In the genomic region with DNA sequence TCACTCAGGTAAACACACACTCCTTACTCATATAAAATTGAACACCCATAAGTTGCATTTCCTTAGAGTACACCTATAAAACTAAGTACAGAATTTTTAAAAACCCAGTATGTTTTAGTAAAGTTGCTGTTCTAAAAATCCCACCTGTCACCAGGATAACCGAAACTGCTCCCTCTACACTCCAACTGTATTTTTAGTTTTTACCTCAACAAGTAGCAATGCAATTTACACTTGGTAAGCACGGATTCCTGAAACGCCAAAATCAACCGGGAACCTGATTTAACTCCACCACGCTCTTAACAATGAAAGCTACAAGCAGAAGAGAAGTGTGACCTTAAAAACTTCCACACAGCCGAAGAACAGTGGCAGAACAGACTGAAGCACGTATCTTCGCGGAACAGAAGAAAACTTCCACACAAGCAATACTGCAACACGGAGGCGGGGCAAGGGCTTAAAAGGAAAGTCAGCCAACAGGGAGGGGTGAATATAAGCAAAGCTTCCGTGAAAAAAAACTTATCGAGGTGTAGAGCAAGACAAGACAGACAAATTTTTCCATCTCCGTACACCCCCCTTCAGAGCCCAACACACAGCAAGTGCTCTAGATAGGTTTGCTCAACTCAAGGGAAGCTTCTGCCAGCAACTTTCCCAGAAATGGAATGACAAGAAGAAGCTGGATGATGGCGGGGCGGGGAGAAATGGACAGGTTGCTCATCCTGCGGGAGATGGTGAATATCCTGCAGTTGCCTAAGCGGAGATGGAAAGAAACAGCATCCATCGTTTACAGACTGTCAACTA, we compare ENCODE assay signal across 8 cellular contexts. TPM values are rescaled to one million over a fixed set of nuclear protein-coding genes. Genes with fewer than 3 reads are reported as not detected.
DNase-seq lines count a peak whose midpoint lies in the region; ATAC-seq and TF ChIP-seq lines count a peak whose summit lies in the region.

No MANE protein-coding gene starts in this region.

- peak overlapping the region; percentile 48 for H3K27ac ChIP-seq in temporal lobe (ENCODE audit: low read depth, low read length)

- no peaks in the 10 kb centered on the region for H3K9me3 Mint-ChIP-seq in activated T-helper 2 cell treated with anti-CD3 and anti-CD28 coated beads, Interferon-gamma antibody, Interleukin-2, Interleukin-4, amounts not matched to agents 10 μg/mL and 5 μg/mL and 100 μg/mL, durations not matched to agents 14 hours and 24 hours and 36 hours

- ATAC-seq in GM21526 (IDR thresholded peaks at IDR 0.05; ENCODE audit: low FRiP score, unreplicated experiment) = no peak

- peak; percentile 56 for DNase-seq in NCI-H82 (lab: John Stamatoyannopoulos, UW)
- DNase-seq in NCI-H82 treated with DMSO at 0.1 percent for 48 hours (lab: John Stamatoyannopoulos, UW; ENCODE audit: unreplicated experiment) = no peak
- DNase-seq in RKO (ENCODE audit: low spot score) = peak; percentile 76
- peak; percentile 61 for DNase-seq in activated T-helper 2 cell treated with anti-CD3 and anti-CD28 coated beads, Interferon-gamma antibody, Interleukin-2, Interleukin-4, amounts not matched to agents 10 μg/mL and 5 μg/mL and 100 μg/mL, durations not matched to agents 14 hours and 24 hours and 36 hours (ENCODE audit: low spot score)
- peak; percentile 78 for DNase-seq in fibroblast of villous mesenchyme (ENCODE audit: low read depth)
- DNase-seq in non-pigmented ciliary epithelial cell (ENCODE audit: low read depth) = peak; percentile 15

- H3K36me3 Mint-ChIP-seq in activated T-helper 2 cell treated with anti-CD3 and anti-CD28 coated beads, Interferon-gamma antibody, Interleukin-2, Interleukin-4, amounts not matched to agents 10 μg/mL and 5 μg/mL and 100 μg/mL, durations not matched to agents 14 hours and 24 hours and 36 hours (ENCODE audit: low read depth) = peaks cover 31% of the 10 kb centered on the region

- peak overlapping the region; percentile 87 for H3K4me3 Mint-ChIP-seq in activated T-helper 2 cell treated with anti-CD3 and anti-CD28 coated beads, Interferon-gamma antibody, Interleukin-2, Interleukin-4, amounts not matched to agents 10 μg/mL and 5 μg/mL and 100 μg/mL, durations not matched to agents 14 hours and 24 hours and 36 hours (ENCODE audit: low read depth)

- peaks cover 42% of the 10 kb centered on the region for H3K4me1 Mint-ChIP-seq in activated T-helper 2 cell treated with anti-CD3 and anti-CD28 coated beads, Interferon-gamma antibody, Interleukin-2, Interleukin-4, amounts not matched to agents 10 μg/mL and 5 μg/mL and 100 μg/mL, durations not matched to agents 14 hours and 24 hours and 36 hours (ENCODE audit: low read depth)

- H3K4me3 ChIP-seq in fibroblast of villous mesenchyme (ENCODE audit: low read depth, low read length) = peak overlapping the region; percentile 90

- peaks cover 2% of the 10 kb centered on the region for H3K27me3 Mint-ChIP-seq in activated T-helper 2 cell treated with anti-CD3 and anti-CD28 coated beads, Interferon-gamma antibody, Interleukin-2, Interleukin-4, amounts not matched to agents 10 μg/mL and 5 μg/mL and 100 μg/mL, durations not matched to agents 14 hours and 24 hours and 36 hours (ENCODE audit: low read depth)

- intact Hi-C loops in activated T-helper 2 cell treated with anti-CD3 and anti-CD28 coated beads, Interferon-gamma antibody, Interleukin-2, Interleukin-4, amounts not matched to agents 10 μg/mL and 5 μg/mL and 100 μg/mL, durations not matched to agents 14 hours and 24 hours and 36 hours (cut with micrococcal nuclease) = loop anchor here (1.0 to 5.0 kb wide), 3 partner anchors 19 to 92 kb away; a partner anchor contains a TSS

- peak overlapping the region; percentile 62 for H3K27ac Mint-ChIP-seq in activated T-helper 2 cell treated with anti-CD3 and anti-CD28 coated beads, Interferon-gamma antibody, Interleukin-2, Interleukin-4, amounts not matched to agents 10 μg/mL and 5 μg/mL and 100 μg/mL, durations not matched to agents 14 hours and 24 hours and 36 hours

- no peak for TF ChIP-seq CTCF in fibroblast of villous mesenchyme (IDR thresholded peaks at IDR 0.05; ENCODE audit: insufficient read depth, low read depth, low read length)

RNA-seq across cellular contexts. Expression of a gene that starts 1.4 kb away (rescaled TPM):
- 68.8 and 69.7 TPM in 2 replicates for total RNA-seq in activated T-helper 2 cell treated with anti-CD3 and anti-CD28 coated beads, Interferon-gamma antibody, Interleukin-2, Interleukin-4, amounts not matched to agents 10 μg/mL and 5 μg/mL and 100 μg/mL, durations not matched to agents 14 hours and 24 hours and 36 hours
- total RNA-seq in fibroblast of villous mesenchyme = 54.4 and 56.6 TPM in 2 replicates
- total RNA-seq in temporal lobe = 51.9 TPM

RNA-seq across cellular contexts. Expression of a gene that starts 32.5 kb away (rescaled TPM):
- total RNA-seq in activated T-helper 2 cell treated with anti-CD3 and anti-CD28 coated beads, Interferon-gamma antibody, Interleukin-2, Interleukin-4, amounts not matched to agents 10 μg/mL and 5 μg/mL and 100 μg/mL, durations not matched to agents 14 hours and 24 hours and 36 hours = 51.4 and 54.0 TPM in 2 replicates
- total RNA-seq in fibroblast of villous mesenchyme (28.7 and 33.2 TPM in 2 replicates), temporal lobe (15.7 TPM)
